ENCODE assay signal across 19 cellular contexts in genomic region chr10:103431902-103432301, GRCh38. TPM values are rescaled to one million over a fixed set of nuclear protein-coding genes. Genes with fewer than 3 reads are reported as not detected.
"Had no signal": no experiment of that assay in that cellular context is flagged by ENCODE, and none has a peak within 500 bp of the region (broad histone marks: within the 10 kb centered on the region; RNA-seq: fewer than 3 reads in every experiment).

No MANE protein-coding gene starts in this region.

- H3K27ac ChIP-seq: colonic mucosa, SJSA1, suprapubic skin had no signal

- H3K4me3 Mint-ChIP-seq: activated CD4-positive, alpha-beta T cell treated with anti-CD3 and anti-CD28 coated beads for 36 hours; naive thymus-derived CD8-positive, alpha-beta T cell; type B pancreatic cell had no signal

- ATAC-seq: activated CD4-positive, alpha-beta T cell treated with anti-CD3 and anti-CD28 coated beads for 36 hours; naive thymus-derived CD8-positive, alpha-beta T cell had no signal

- DNase-seq: activated CD4-positive, alpha-beta T cell treated with anti-CD3 and anti-CD28 coated beads for 36 hours; activated CD8-positive, alpha-beta memory T cell treated with anti-CD3 and anti-CD28 coated beads for 24 hours; activated effector memory CD4-positive, alpha-beta T cell treated with anti-CD3 and anti-CD28 coated beads, Interleukin-2, amount 50 U/mL, for 16 hours; caudate nucleus; colonic mucosa; effector CD4-positive, alpha-beta T cell; naive thymus-derived CD8-positive, alpha-beta T cell; stimulated activated CD4-positive, alpha-beta T cell treated with anti-CD3 and anti-CD28 coated beads, Interleukin-12 subunit alpha, Interleukin-12 subunit beta, amount 100 ng/mL, for 4 hours; stimulated activated naive CD4-positive, alpha-beta T cell; SW 1271; T1000 had no signal

- H3K27me3 ChIP-seq: colonic mucosa, SJSA1, suprapubic skin had no signal

- H3K27me3 Mint-ChIP-seq: activated CD4-positive, alpha-beta T cell treated with anti-CD3 and anti-CD28 coated beads for 36 hours; naive thymus-derived CD8-positive, alpha-beta T cell; type B pancreatic cell had no signal

- H3K9me3 ChIP-seq: colonic mucosa, SJSA1, suprapubic skin had no signal

- H3K9me3 Mint-ChIP-seq: naive thymus-derived CD8-positive, alpha-beta T cell; type B pancreatic cell had no signal

- H3K36me3 ChIP-seq: colonic mucosa had no signal

- H3K4me3 ChIP-seq: colonic mucosa, lung, SJSA1, suprapubic skin had no signal

- H3K4me1 ChIP-seq: colonic mucosa, SJSA1, suprapubic skin had no signal

- H3K27ac Mint-ChIP-seq: activated CD4-positive, alpha-beta T cell treated with anti-CD3 and anti-CD28 coated beads for 36 hours; naive thymus-derived CD8-positive, alpha-beta T cell; type B pancreatic cell had no signal

RNA-seq across cellular contexts. Expression of gene CALHM2, which starts 20.3 kb away (rescaled TPM):
- total RNA-seq: SJSA1 had no signal

RNA-seq across cellular contexts. Expression of gene CALHM1, which starts 26.8 kb away (rescaled TPM):
- total RNA-seq: activated CD4-positive, alpha-beta T cell treated with anti-CD3 and anti-CD28 coated beads for 36 hours; colonic mucosa; fibroblast of lung; kidney epithelial cell; lung; mononuclear cell; naive thymus-derived CD8-positive, alpha-beta T cell; SJSA1; suprapubic skin had no signal
- polyA plus RNA-seq: adipose tissue, fibroblast of lung, lung had no signal

RNA-seq across cellular contexts. Expression of gene CALHM3, which starts 47.1 kb away (rescaled TPM):
- total RNA-seq: activated CD4-positive, alpha-beta T cell treated with anti-CD3 and anti-CD28 coated beads for 36 hours; colonic mucosa; fibroblast of lung; kidney epithelial cell; mononuclear cell; naive thymus-derived CD8-positive, alpha-beta T cell; SJSA1; suprapubic skin had no signal
- polyA plus RNA-seq: fibroblast of lung; naive thymus-derived CD8-positive, alpha-beta T cell had no signal
